In genomic region chr4:165111906-165112257, GRCh38 we compare ENCODE assay signal across 8 cellular contexts.
DNase-seq lines count a peak whose midpoint lies in the region; ATAC-seq, FAIRE-seq and TF ChIP-seq lines count a peak whose summit lies in the region.

No MANE protein-coding gene starts in this region.

- TF ChIP-seq POLR2A in H54 (IDR thresholded peaks at IDR 0.05; ENCODE audit: low read depth, low read length): no peak

- H3K27ac ChIP-seq in HUES48 (ENCODE audit: low read depth, low read length): no peak overlapping the region
- no peak overlapping the region for H3K27ac ChIP-seq in iPS-20b (ENCODE audit: low read length)

- CTCF ChIA-PET in GM10248 (lab: Yijun Ruan, JAX): interaction anchor here (1.5 to 5.3 kb wide), 8 partner anchors 8 to 356 kb away, joined by 5 to 50 read pairs (median 9); no protein-coding TSS in a partner anchor

- H3K36me3 ChIP-seq in HUES48 (ENCODE audit: control insufficient read depth, insufficient read depth, low read length) (no peaks in the 10 kb centered on the region), iPS-20b (ENCODE audit: insufficient read depth, low read depth, low read length) (no peaks in the 10 kb centered on the region)

- peak overlapping the region; percentile 85 for H3K4me3 ChIP-seq in HUES48 (ENCODE audit: low read depth, low read length)
- H3K4me3 ChIP-seq in iPS-20b (ENCODE audit: low read length): peak overlapping the region; percentile 91

- H3K9ac ChIP-seq in HUES48 (ENCODE audit: low read depth, low read length) (no peak overlapping the region), iPS-20b (ENCODE audit: low read depth, low read length) (peak overlapping the region; percentile 74)

- peak overlapping the region; percentile 94 for H3K27ac Mint-ChIP-seq in activated naive CD8-positive, alpha-beta T cell
- peak overlapping the region; percentile 98 for H3K27ac Mint-ChIP-seq in stimulated activated naive B cell treated with anti-CD40 and anti-IgM and Interleukin-4, amounts not matched to agents 10 μg/mL and 1 μg/mL and 100 μg/mL, for 72 hours

- ATAC-seq in stimulated activated naive B cell treated with anti-CD40 and anti-IgM and Interleukin-4, amounts not matched to agents 10 μg/mL and 1 μg/mL and 100 μg/mL, for 72 hours (replicated peaks): no peak
- no peak for ATAC-seq in GM18868 (IDR thresholded peaks at IDR 0.05; ENCODE audit: unreplicated experiment)
- no peak for ATAC-seq in HG03432 (IDR thresholded peaks at IDR 0.05; ENCODE audit: unreplicated experiment)

- FAIRE-seq in H54 (lab: Jason Lieb, UNC): no peak

- H3K4me1 ChIP-seq in HUES48 (ENCODE audit: control insufficient read depth, insufficient read depth, low read length): peaks cover 10% of the 10 kb centered on the region; the same call in 1 of the 2 replicates
- H3K4me1 ChIP-seq in iPS-20b (ENCODE audit: insufficient read depth, low read length): 0 out of 2 replicates have a peak, but pooled peaks cover 3% of the 10 kb centered on the region

- H3K4me3 Mint-ChIP-seq in activated naive CD8-positive, alpha-beta T cell: peak overlapping the region; percentile 96
- H3K4me3 Mint-ChIP-seq in stimulated activated naive B cell treated with anti-CD40 and anti-IgM and Interleukin-4, amounts not matched to agents 10 μg/mL and 1 μg/mL and 100 μg/mL, for 72 hours: peak overlapping the region; percentile 98 to 100

- POLR2A ChIA-PET in GM10248 (lab: Yijun Ruan, JAX): no interaction called here

- no peak for TF ChIP-seq CTCF in GM10248 (IDR thresholded peaks at IDR 0.05; ENCODE audit: control extremely low read depth, extremely low read depth, low read depth, missing control alignments)

- no peaks in the 10 kb centered on the region for H3K9me3 Mint-ChIP-seq in activated naive CD8-positive, alpha-beta T cell (ENCODE audit: low read depth)
- H3K9me3 Mint-ChIP-seq in stimulated activated naive B cell treated with anti-CD40 and anti-IgM and Interleukin-4, amounts not matched to agents 10 μg/mL and 1 μg/mL and 100 μg/mL, for 72 hours: no peaks in the 10 kb centered on the region

- no peak for DNase-seq in stimulated activated naive B cell treated with anti-CD40 and anti-IgM and Interleukin-4, amounts not matched to agents 10 μg/mL and 1 μg/mL and 100 μg/mL, for 72 hours
- no peak for DNase-seq in H54 (ENCODE audit: insufficient read length, low spot score)
- no peak for DNase-seq in GM10248 (ENCODE audit: extremely low spot score)

- H3K9me3 ChIP-seq in HUES48 (ENCODE audit: control insufficient read depth, insufficient read depth, low read length) (no peaks in the 10 kb centered on the region), iPS-20b (ENCODE audit: insufficient read depth, low read depth, low read length) (no peaks in the 10 kb centered on the region)

- no peaks in the 10 kb centered on the region for H3K27me3 ChIP-seq in HUES48 (ENCODE audit: control insufficient read depth, insufficient read depth, low read length)
- H3K27me3 ChIP-seq in iPS-20b (ENCODE audit: insufficient read depth, low read length): no peaks in the 10 kb centered on the region

- peaks cover 4% of the 10 kb centered on the region for H3K36me3 Mint-ChIP-seq in activated naive CD8-positive, alpha-beta T cell
- peaks cover 12 to 19% of the 10 kb centered on the region in 2 donors for H3K36me3 Mint-ChIP-seq in stimulated activated naive B cell treated with anti-CD40 and anti-IgM and Interleukin-4, amounts not matched to agents 10 μg/mL and 1 μg/mL and 100 μg/mL, for 72 hours

- H3K4me1 Mint-ChIP-seq in activated naive CD8-positive, alpha-beta T cell (ENCODE audit: low read depth): peaks cover 19% of the 10 kb centered on the region
- H3K4me1 Mint-ChIP-seq in stimulated activated naive B cell treated with anti-CD40 and anti-IgM and Interleukin-4, amounts not matched to agents 10 μg/mL and 1 μg/mL and 100 μg/mL, for 72 hours: peaks cover 13 to 37% of the 10 kb centered on the region in 2 donors

- H3K27me3 Mint-ChIP-seq in activated naive CD8-positive, alpha-beta T cell: no peaks in the 10 kb centered on the region
- H3K27me3 Mint-ChIP-seq in stimulated activated naive B cell treated with anti-CD40 and anti-IgM and Interleukin-4, amounts not matched to agents 10 μg/mL and 1 μg/mL and 100 μg/mL, for 72 hours: peaks cover 0 to 4% of the 10 kb centered on the region in 2 donors
